Comparison of ENCODE assay signal across 1 cellular context in the genomic region with DNA sequence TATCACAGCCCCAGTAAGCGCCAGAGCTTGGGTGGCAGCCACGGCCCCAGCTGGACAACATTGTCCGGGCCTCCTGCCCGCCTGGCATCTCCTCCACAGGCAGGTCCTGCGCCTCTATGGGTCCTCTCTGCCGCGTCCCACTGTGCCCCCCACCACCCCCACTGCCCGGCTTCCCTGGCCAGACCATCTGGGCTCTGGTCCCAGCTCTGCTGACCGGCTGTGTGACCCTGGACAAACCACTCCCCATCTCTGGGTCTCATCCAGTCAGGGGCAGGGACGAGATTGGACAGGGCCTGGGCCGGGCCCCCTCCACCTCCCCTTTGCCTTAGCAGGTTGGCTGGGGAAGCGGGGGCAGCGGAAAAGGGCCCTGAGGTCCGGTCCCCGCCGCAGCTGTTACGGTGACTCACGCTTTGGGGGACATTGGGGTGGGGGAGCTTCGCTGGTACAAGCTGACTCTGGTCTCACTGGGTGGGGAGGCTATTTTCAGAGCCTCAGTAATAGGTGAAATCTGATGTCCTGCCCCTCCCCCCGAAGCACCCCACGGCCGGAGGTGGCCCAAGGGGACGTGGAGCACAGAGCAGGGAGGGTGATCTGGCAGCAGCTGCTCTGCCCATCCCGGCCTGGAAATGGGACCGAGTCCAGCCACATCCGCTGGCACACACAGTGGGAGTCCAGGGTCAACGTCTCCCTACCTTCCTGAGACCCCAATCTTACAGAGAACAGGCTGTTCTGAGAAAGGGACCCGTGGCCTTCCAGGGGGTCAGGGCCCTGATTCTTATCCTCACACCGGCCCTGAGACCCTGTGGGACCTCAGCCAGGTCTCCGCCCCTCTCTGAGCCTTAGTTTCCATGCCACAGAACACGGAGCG.
TF ChIP-seq lines count a peak whose summit lies in the region.

No MANE protein-coding gene starts in this region.

TF ChIP-seq in IMR-90, 13 proteins besides CTCF, POLR2A, EP300 and RAD21:
- TF ChIP-seq MAZ (IDR thresholded peaks at IDR 0.05; ENCODE audit: borderline replicate concordance, low read depth, low read length) (peak; percentile 65; the same call in 1 of the 2 replicates), RCOR1 (IDR thresholded peaks at IDR 0.05; ENCODE audit: insufficient replicate concordance, low read length) (peak; percentile 69), FOS (IDR thresholded peaks at IDR 0.05; ENCODE audit: low read depth, low read length) (peak; percentile 75), BHLHE40 (IDR thresholded peaks at IDR 0.05; ENCODE audit: low read depth, low read length) (0 out of 2 replicates have a peak, but pooled peaks have one; percentile 19), CEBPB (IDR thresholded peaks at IDR 0.05; ENCODE audit: low read depth, low read length) (no peak)
